12 cellular contexts compared by ENCODE assay signal in the genomic region with DNA sequence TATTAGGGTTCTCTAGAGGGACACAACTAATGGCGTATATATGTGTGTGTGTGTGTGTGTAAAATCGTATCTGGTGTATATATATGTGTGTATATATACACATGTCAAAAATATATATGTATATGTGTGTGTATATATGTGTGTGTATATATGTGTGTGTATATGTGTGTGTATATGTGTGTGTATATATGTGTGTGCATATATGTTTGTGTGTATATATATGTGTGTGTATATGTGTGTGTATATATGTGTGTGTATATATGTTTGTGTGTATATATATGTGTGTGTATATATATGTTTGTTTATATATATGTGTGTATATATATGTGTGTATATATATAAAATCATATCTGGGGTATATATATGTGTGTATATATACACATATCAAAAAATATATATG. TPM values are rescaled to one million over a fixed set of nuclear protein-coding genes. Genes with fewer than 3 reads are reported as not detected.
"Had no signal": no experiment of that assay in that cellular context is flagged by ENCODE, and none has a peak within 500 bp of the region (broad histone marks: within the 10 kb centered on the region; RNA-seq: fewer than 3 reads in every experiment).

No MANE protein-coding gene starts in this region.

- DNase-seq: H9, HCEC 1CT, HFFc6, KBM-7 had no signal

- ATAC-seq: GM23338, HepG2 had no signal

- H3K27ac ChIP-seq: HL-60, KMS-11 had no signal

- H3K4me3 ChIP-seq: GM23338 had no signal

- H3K9ac ChIP-seq: KMS-11 had no signal

- FAIRE-seq: H1, H54, HepG2 had no signal

RNA-seq across cellular contexts. Expression of a gene that starts 5.4 kb away (rescaled TPM):
- total RNA-seq: GM23338, H1, HepG2, HFFc6, HT1080 had no signal
- polyA plus RNA-seq: GM23338, HepG2, IgD-negative memory B cell had no signal

RNA-seq across cellular contexts. Expression of a gene that starts 18.4 kb away (rescaled TPM):
- total RNA-seq: GM23338, H1, H9, HepG2, HFFc6, HT1080 had no signal
- polyA plus RNA-seq: GM23338, H1, HepG2 had no signal

RNA-seq across cellular contexts. Expression of a gene that starts 19.9 kb away (rescaled TPM):
- total RNA-seq: GM23338, H1, H9, HepG2, HFFc6, HT1080 had no signal
- polyA plus RNA-seq: GM23338, H1, HepG2 had no signal

RNA-seq across cellular contexts. Expression of a gene that starts 39.7 kb away (rescaled TPM):
- total RNA-seq: GM23338, H1, H9, HepG2, HFFc6, HT1080 had no signal
- polyA plus RNA-seq: GM23338, H1 had no signal

RNA-seq across cellular contexts. Expression of a gene that starts 50.5 kb away (rescaled TPM):
- total RNA-seq: GM23338, H1, H9, HepG2, HFFc6, HT1080 had no signal
- polyA plus RNA-seq: GM23338, H1, HepG2 had no signal
